In the genomic region with DNA sequence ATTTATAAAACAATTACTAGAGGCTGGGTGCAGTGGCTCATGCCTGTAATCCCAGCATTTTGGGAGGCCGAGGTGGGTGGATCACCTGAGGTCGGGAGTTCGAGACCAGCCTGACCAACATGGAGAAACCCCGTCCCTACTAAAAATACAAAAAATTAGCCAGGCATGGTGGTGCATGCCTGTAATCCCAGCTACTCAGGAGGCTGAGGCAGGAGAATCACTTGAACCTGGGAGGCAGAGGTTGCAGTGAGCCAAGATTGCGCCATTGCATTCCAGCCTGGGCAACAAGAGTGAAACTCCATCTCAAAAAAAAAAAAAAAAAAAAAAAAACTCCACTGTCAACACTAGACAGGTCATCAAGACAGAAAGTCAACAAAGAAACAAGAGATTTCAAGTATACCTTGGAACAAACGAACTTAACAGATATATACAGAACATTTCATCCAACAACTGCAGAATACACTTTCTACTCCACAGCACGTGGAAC, we compare ENCODE assay signal across 11 cellular contexts. TPM values are rescaled to one million over a fixed set of nuclear protein-coding genes. Genes with fewer than 3 reads are reported as not detected.
DNase-seq lines count a peak whose midpoint lies in the region; ATAC-seq, FAIRE-seq and TF ChIP-seq lines count a peak whose summit lies in the region.
"Not testable (repeated sequence)": the region's sequence is repeated elsewhere in the genome, so short reads cannot be mapped to it uniquely, and the experiment has no call there.
"Had no signal": no experiment of that assay in that cellular context is flagged by ENCODE, and none has a peak within 500 bp of the region (broad histone marks: within the 10 kb centered on the region; RNA-seq: fewer than 3 reads in every experiment).

No MANE protein-coding gene starts in this region.

- not testable (repeated sequence) for H4K20me1 ChIP-seq in HepG2 (ENCODE audit: insufficient read depth, low read length)

- CTCF ChIA-PET in HepG2 (lab: Yijun Ruan, JAX; ENCODE audit: low intra/inter-chr PET ratio, low total read pairs) = not testable (repeated sequence)

- FAIRE-seq in HepG2 (lab: Jason Lieb, UNC) = not testable (repeated sequence)

- WGBS in HepG2 (ENCODE audit: low lambda C conversion rate) = 3% methylated on average over 6 of the region's 7 CpGs
- WGBS in right lobe of liver (ENCODE audit: insufficient coverage, low coverage, low lambda C conversion rate, missing lambda C conversion rate) = 36% methylated on average over 4 of the region's 7 CpGs

- in situ Hi-C loops in HepG2 (cut with HindIII; ENCODE audit: extremely low pct_ligation_motif_present, low pct_unique_long_range_greater_than_20kb) = not testable (repeated sequence)

- H3K9ac ChIP-seq in HepG2 (ENCODE audit: insufficient read depth, low read depth, low read length) = not testable (repeated sequence)

- TF ChIP-seq EP300 in HepG2 (IDR thresholded peaks at IDR 0.05; ENCODE audit: low read depth in 2 of 2, low read length in 2 of 2) = peak in 1 of 2 experiments; percentile 65; a peak in 2 of 4 replicates
- peak; percentile 44; the same call in 1 of the 2 replicates for TF ChIP-seq EP300 in HepG2 (CRISPR knock-in tag; IDR thresholded peaks at IDR 0.05; ENCODE audit: borderline replicate concordance)

- H3K79me2 ChIP-seq in HepG2 (ENCODE audit: insufficient read depth, low read length) = not testable (repeated sequence)

- not testable (repeated sequence) for H3K27me3 ChIP-seq in HepG2 (ENCODE audit: control insufficient read depth in 1 of 2, insufficient read depth in 2 of 2, low read length in 2 of 2); right lobe of liver

- H3K36me3 ChIP-seq in HepG2 (replicated peaks in 1 of 2; ENCODE audit: control insufficient read depth in 1 of 2, insufficient read depth in 2 of 2, low read length in 2 of 2); right lobe of liver: not testable (repeated sequence)

- not testable (repeated sequence) for H2AFZ ChIP-seq in HepG2 (ENCODE audit: low read length)

- H3K27ac ChIP-seq in HepG2 (ENCODE audit: extremely low read length, insufficient read depth, low read length) (peak overlapping the region; percentile 92), right lobe of liver (peak overlapping the region; percentile 62 to 98 (median 96))

- not testable (repeated sequence) for BruUV-seq in HepG2 (replicated peaks; lab: Mats Ljungman, UMichigan)

- H3K4me1 ChIP-seq in HepG2 (ENCODE audit: insufficient read depth, low read length) (peaks cover 99% of the 10 kb centered on the region), right lobe of liver (peaks cover 0 to 46% (median 19%) of the 10 kb centered on the region in 4 donors)

- TF ChIP-seq RAD21 in HepG2 (CRISPR knock-in tag; IDR thresholded peaks at IDR 0.05) = not testable (repeated sequence)

- peak; percentile 62 for DNase-seq in DMS53 (lab: John Stamatoyannopoulos, UW)
- peak; percentile 14 for DNase-seq in LNCaP clone FGC (ENCODE audit: low read depth)
- not testable (repeated sequence) for DNase-seq in left lobe of liver (ENCODE audit: low spot score); right lobe of liver
- peak; percentile 73 for DNase-seq in HepG2 (ENCODE audit: low spot score)

- TF ChIP-seq POLR2A in HepG2 (IDR thresholded peaks at IDR 0.05; ENCODE audit: insufficient read depth in 1 of 2, low read depth in 2 of 2, low read length in 2 of 2); right lobe of liver (IDR thresholded peaks at IDR 0.05): not testable (repeated sequence)

- peak overlapping the region; percentile 40; the same call in 1 of the 2 replicates for H3K4me2 ChIP-seq in HepG2 (ENCODE audit: low read depth, low read length)

- POLR2A ChIA-PET in HepG2 (lab: Yijun Ruan, JAX) = interaction anchor here (0.7 to 5.1 kb wide), 6 partner anchors 10 to 239 kb away, joined by 5 to 82 read pairs (median 52); no protein-coding TSS in a partner anchor

- not testable (repeated sequence) for H3K9me3 ChIP-seq in HepG2 (ENCODE audit: low read length); right lobe of liver

- not testable (repeated sequence) for H3K4me3 ChIP-seq in LNCaP clone FGC (ENCODE audit: low read depth, low read length); HepG2 (replicated peaks in 1 of 3; ENCODE audit: insufficient read depth in 1 of 3, low read depth in 2 of 3, low read length in 3 of 3); right lobe of liver

- TF ChIP-seq CTCF in LNCaP clone FGC (IDR thresholded peaks at IDR 0.05; ENCODE audit: control insufficient read depth, extremely low read depth, insufficient read depth); right lobe of liver (IDR thresholded peaks at IDR 0.05): not testable (repeated sequence)
- TF ChIP-seq CTCF in HepG2 (CRISPR knock-in tag; IDR thresholded peaks at IDR 0.05) = 0 out of 2 replicates have a peak, but pooled peaks have one; percentile 10

- intact Hi-C loops in HepG2 (cut with micrococcal nuclease; ENCODE audit: unreplicated experiment); right lobe of liver (cut with DNase I): not testable (repeated sequence)

- ATAC-seq in left lobe of liver (peak; percentile 3), HepG2 (peak; percentile 27), right lobe of liver (peak; percentile 6 to 27 (median 18))

TF ChIP-seq in HepG2, 621 proteins besides CTCF, POLR2A, EP300 and RAD21 (continues in another document):
- peak; percentile 32; the same call in 1 of the 2 replicates for TF ChIP-seq TARDBP (CRISPR knock-in tag; IDR thresholded peaks at IDR 0.05)
- peak; percentile 41; the same call in 1 of the 2 replicates for TF ChIP-seq SAP130 (CRISPR knock-in tag; IDR thresholded peaks at IDR 0.05; ENCODE audit: low read depth)

RNA-seq across cellular contexts. Expression of a gene that starts 18.5 kb away (rescaled TPM):
- 2,689 TPM for total RNA-seq in left lobe of liver
- 1.6 and 2.2 TPM in 2 replicates for total RNA-seq in HepG2 (2016; rRNA removed; fragmentation: Illumina TruSeq; extraction: Trizol)
- total RNA-seq in HepG2 (2016; cell fraction: cytosol; rRNA removed; fragmentation: Illumina TruSeq; extraction: Trizol; ENCODE audit: low read depth) = 0.44 and 0.51 TPM in 2 replicates
- total RNA-seq in HepG2 (2016; cell fraction: insoluble cytoplasmic fraction; rRNA removed; fragmentation: Illumina TruSeq; extraction: Trizol) = 2.0 and 2.3 TPM in 2 replicates
- 0.83 and 1.1 TPM in 2 replicates for total RNA-seq in HepG2 (2016; cell fraction: membrane; rRNA removed; fragmentation: Illumina TruSeq; extraction: Trizol)
- 1.4 and 2.1 TPM in 2 replicates for total RNA-seq in HepG2 (2016; cell fraction: nucleus; rRNA removed; fragmentation: Illumina TruSeq; extraction: Trizol)
- 5.8 and 6.5 TPM in 2 replicates for polyA plus RNA-seq in HepG2 (2011; rRNA removed)
- polyA plus RNA-seq in HepG2 (2011; cell fraction: cytosol; rRNA removed) = 5.1 and 6.4 TPM in 2 replicates
- 3.5 and 4.3 TPM in 2 replicates for polyA plus RNA-seq in HepG2 (2011; cell fraction: nucleus; rRNA removed)
- polyA plus RNA-seq in HepG2 (2012) = 6.1 TPM in 2 replicates
- polyA plus RNA-seq in HepG2 (2016; cell fraction: cytosol; fragmentation: Illumina TruSeq; extraction: Trizol; ENCODE audit: low read depth) = 0.08 and 0.17 TPM in 2 replicates
- 2.8 and 3.4 TPM in 2 replicates for polyA plus RNA-seq in HepG2 (2016; cell fraction: insoluble cytoplasmic fraction; fragmentation: Illumina TruSeq; extraction: Trizol; ENCODE audit: low read depth)
- 0.38 and 0.55 TPM in 2 replicates for polyA plus RNA-seq in HepG2 (2016; cell fraction: membrane; fragmentation: Illumina TruSeq; extraction: Trizol; ENCODE audit: low read depth)
- polyA plus RNA-seq in HepG2 (2016; cell fraction: nucleus; fragmentation: Illumina TruSeq; extraction: Trizol; ENCODE audit: insufficient read depth, low read depth) = 1.9 and 2.0 TPM in 2 replicates
- polyA minus RNA-seq in HepG2 (2011; rRNA and poly(A)+ RNA removed; ENCODE audit: low replicate concordance) = 9.0 TPM in 1 of 2 replicates, not detected in the other
- 3.4 and 3.8 TPM in 2 replicates for polyA minus RNA-seq in HepG2 (2011; cell fraction: cytosol; rRNA and poly(A)+ RNA removed)
- polyA minus RNA-seq in HepG2 (2011; cell fraction: nucleus; rRNA and poly(A)+ RNA removed) = 7.1 and 9.9 TPM in 2 replicates
- 1,000 to 10,000 TPM in 5 of 6 experiments, 100 to 1,000 TPM in 1; 109 to 3,026 (median 1,168) TPM for total RNA-seq in right lobe of liver
- total RNA-seq: A673; Caco-2; Calu3; CD4-positive, alpha-beta T cell; CD8-positive, alpha-beta T cell had no signal
- polyA plus RNA-seq: AG04450 had no signal

RNA-seq across cellular contexts. Expression of a gene that starts 30.6 kb away (rescaled TPM):
- 6.0 TPM for total RNA-seq in left lobe of liver
- total RNA-seq in HepG2 (2016; rRNA removed; fragmentation: Illumina TruSeq; extraction: Trizol) = 3.6 and 5.6 TPM in 2 replicates
- total RNA-seq in HepG2 (2016; cell fraction: cytosol; rRNA removed; fragmentation: Illumina TruSeq; extraction: Trizol; ENCODE audit: low read depth) = 0.88 and 0.91 TPM in 2 replicates
- total RNA-seq in HepG2 (2016; cell fraction: insoluble cytoplasmic fraction; rRNA removed; fragmentation: Illumina TruSeq; extraction: Trizol) = 3.1 and 5.2 TPM in 2 replicates
- 1.8 and 2.1 TPM in 2 replicates for total RNA-seq in HepG2 (2016; cell fraction: membrane; rRNA removed; fragmentation: Illumina TruSeq; extraction: Trizol)
- 5.3 and 5.6 TPM in 2 replicates for total RNA-seq in HepG2 (2016; cell fraction: nucleus; rRNA removed; fragmentation: Illumina TruSeq; extraction: Trizol)
- polyA plus RNA-seq in HepG2 (2011; rRNA removed) = 4.8 and 5.0 TPM in 2 replicates
- polyA plus RNA-seq in HepG2 (2011; cell fraction: cytosol; rRNA removed) = 4.8 and 5.7 TPM in 2 replicates
- 4.2 TPM in 2 replicates for polyA plus RNA-seq in HepG2 (2011; cell fraction: nucleus; rRNA removed)
- polyA plus RNA-seq in HepG2 (2012) = 5.5 and 6.5 TPM in 2 replicates
- 0.61 and 0.77 TPM in 2 replicates for polyA plus RNA-seq in HepG2 (2016; cell fraction: cytosol; fragmentation: Illumina TruSeq; extraction: Trizol; ENCODE audit: low read depth)
- polyA plus RNA-seq in HepG2 (2016; cell fraction: insoluble cytoplasmic fraction; fragmentation: Illumina TruSeq; extraction: Trizol; ENCODE audit: low read depth) = 4.0 and 4.4 TPM in 2 replicates
- 1.1 and 1.4 TPM in 2 replicates for polyA plus RNA-seq in HepG2 (2016; cell fraction: membrane; fragmentation: Illumina TruSeq; extraction: Trizol; ENCODE audit: low read depth)
- 9.4 and 10.1 TPM in 2 replicates for polyA plus RNA-seq in HepG2 (2016; cell fraction: nucleus; fragmentation: Illumina TruSeq; extraction: Trizol; ENCODE audit: insufficient read depth, low read depth)
- 10.3 TPM in 1 of 2 replicates, not detected in the other for polyA minus RNA-seq in HepG2 (2011; rRNA and poly(A)+ RNA removed; ENCODE audit: low replicate concordance)
- 2.8 and 3.6 TPM in 2 replicates for polyA minus RNA-seq in HepG2 (2011; cell fraction: cytosol; rRNA and poly(A)+ RNA removed)
- polyA minus RNA-seq in HepG2 (2011; cell fraction: nucleus; rRNA and poly(A)+ RNA removed) = 6.2 and 7.7 TPM in 2 replicates
- 1 to 10 TPM; 4.4 to 9.2 (median 5.6) TPM for total RNA-seq in right lobe of liver
- total RNA-seq: CD4-positive, alpha-beta T cell; CD8-positive, alpha-beta T cell had no signal
- polyA plus RNA-seq: AG04450 had no signal

Comparison
In these comparisons a context has a peak if more than half of its experiments do, and no peak if none do; other contexts are left out.
1. RNA of a gene that starts 18.5 kb away (total RNA-seq): 2,689 TPM in left lobe of liver (single experiment) and 109 to 3,026 TPM in right lobe of liver; 0.44 to 2.3 TPM in HepG2; every median in the first group is over 10 times any median in the second.
2. Peak in every context shown above with its lines, with median percentiles within 50 percentile points of each other: ATAC-seq.